17 cellular contexts compared by ENCODE assay signal in the genomic region with DNA sequence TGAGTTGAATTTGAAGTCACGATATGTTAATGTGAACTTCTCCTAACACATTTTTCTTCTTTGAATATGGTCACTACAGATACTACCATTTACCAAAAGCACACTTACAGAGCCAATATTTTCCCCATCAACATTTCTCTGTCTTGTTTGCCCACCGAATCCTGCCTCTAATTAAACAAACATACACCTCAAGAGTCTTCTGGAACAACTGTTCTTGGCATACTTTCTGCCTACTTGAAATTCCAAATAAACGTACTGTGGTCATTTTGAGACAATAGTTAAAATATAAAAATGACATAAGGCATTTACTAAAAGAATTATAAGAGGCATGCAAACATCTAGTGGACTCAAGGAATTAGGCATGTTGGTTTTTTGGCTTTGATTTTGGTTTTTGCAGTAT.
A peak's percentile ranks its signal among the peaks of the same experiment; 100 is the strongest.
DNase-seq lines count a peak whose midpoint lies in the region; ATAC-seq, FAIRE-seq and TF ChIP-seq lines count a peak whose summit lies in the region.
"Had no signal": no experiment of that assay in that cellular context is flagged by ENCODE, and none has a peak within 500 bp of the region (broad histone marks: within the 10 kb centered on the region; RNA-seq: fewer than 3 reads in every experiment).

No MANE protein-coding gene starts in this region.

- no peak for TF ChIP-seq RAD21 in SK-N-SH (IDR thresholded peaks at IDR 0.05; ENCODE audit: low read length)

- no peak overlapping the region for H3K4me2 ChIP-seq in SK-N-SH

- DNase-seq in AG10803 (ENCODE audit: low read depth) = peak; percentile 57
- no peak for DNase-seq in H54 (ENCODE audit: insufficient read length, low spot score)
- DNase-seq in astrocyte of the hippocampus (ENCODE audit: low read depth, low spot score) = peak; percentile 36
- no peak for DNase-seq in thyroid gland
- DNase-seq in activated gamma-delta T cell treated with Interleukin-2 at 50 U/mL for 16 hours = no peak
- no peak for DNase-seq in SK-N-SH
- DNase-seq: ACHN; BE2C; CD4-positive, alpha-beta memory T cell; DMS79; EL; IMR-90; KBM-7 had no signal

- H3K4me3 ChIP-seq in AG10803 (ENCODE audit: low read length) (no peak overlapping the region), thyroid gland (replicated peaks in 1 of 3) (no peak overlapping the region), SK-N-SH (ENCODE audit: low read depth in 2 of 2, low read length in 1 of 2) (no peak overlapping the region)

- POLR2A ChIA-PET in SK-N-SH (lab: Yijun Ruan, JAX) = no interaction called here

- peaks cover 7% of the 10 kb centered on the region for H3F3A ChIP-seq in SK-N-SH (replicated peaks; ENCODE audit: insufficient read depth)

- 46 to 50% methylated on average over 3 of the region's 3 CpGs for WGBS in thyroid gland, 2 donors
- WGBS in SK-N-SH (ENCODE audit: low lambda C conversion rate) = 95% methylated on average over 3 of the region's 3 CpGs

- H3K4me1 ChIP-seq in thyroid gland = peaks cover 9 to 19% of the 10 kb centered on the region in 2 donors
- H3K4me1 ChIP-seq in SK-N-SH (ENCODE audit: control insufficient read depth in 1 of 2, insufficient read depth in 2 of 2, low read depth in 1 of 2, low read length in 1 of 2) = no peaks in the 10 kb centered on the region; a peak in 1 of 4 replicates
- H3K4me1 ChIP-seq: BE2C had no signal

- ATAC-seq in HG03432 (IDR thresholded peaks at IDR 0.05; ENCODE audit: unreplicated experiment) = no peak
- ATAC-seq: HCT116 had no signal

- no peaks in the 10 kb centered on the region for H3K27me3 ChIP-seq in thyroid gland
- no peaks in the 10 kb centered on the region for H3K27me3 ChIP-seq in SK-N-SH (ENCODE audit: insufficient read depth)
- H3K27me3 ChIP-seq: BE2C had no signal

- H3K9me3 ChIP-seq in thyroid gland = no peaks in the 10 kb centered on the region
- no peaks in the 10 kb centered on the region for H3K9me3 ChIP-seq in SK-N-SH
- H3K9me3 ChIP-seq: BE2C had no signal

- H2AFZ ChIP-seq in SK-N-SH (ENCODE audit: low read depth) = no peak overlapping the region

- H3K36me3 ChIP-seq in thyroid gland (no peaks in the 10 kb centered on the region), SK-N-SH (replicated peaks in 1 of 2; ENCODE audit: control insufficient read depth in 1 of 2, insufficient read depth in 2 of 2, low read length in 1 of 2) (peaks cover 12 to 29% of the 10 kb centered on the region in 2 experiments)
- H3K36me3 ChIP-seq: BE2C had no signal

- TF ChIP-seq POLR2A in H54 (IDR thresholded peaks at IDR 0.05; ENCODE audit: low read depth, low read length) (no peak), thyroid gland (IDR thresholded peaks at IDR 0.05) (no peak)

- intact Hi-C loops in thyroid gland (cut with DNase I) = no loop called here

- peak; percentile 60 for FAIRE-seq in H54 (lab: Jason Lieb, UNC)
- FAIRE-seq: GM12892 had no signal

- CTCF ChIA-PET in SK-N-SH (lab: Yijun Ruan, JAX) = no interaction called here

- H3K27ac ChIP-seq in thyroid gland (peak overlapping the region; percentile 35 to 40 (median 37)), SK-N-SH (ENCODE audit: low read depth in 2 of 2, low read length in 1 of 2) (no peak overlapping the region)
- H3K27ac ChIP-seq: C4-2B had no signal

- H3K79me2 ChIP-seq in SK-N-SH (ENCODE audit: insufficient read depth) = peaks cover 16% of the 10 kb centered on the region

- H3K9me2 ChIP-seq in SK-N-SH = no peaks in the 10 kb centered on the region

- TF ChIP-seq EP300 in SK-N-SH (IDR thresholded peaks at IDR 0.05; ENCODE audit: borderline replicate concordance in 1 of 2, low read depth in 1 of 2, low read length in 1 of 2) = no peak

- no peaks in the 10 kb centered on the region for H4K20me1 ChIP-seq in SK-N-SH (ENCODE audit: insufficient read depth)

- no peak overlapping the region for H3K9ac ChIP-seq in SK-N-SH

- TF ChIP-seq CTCF in AG10803 (conservative IDR thresholded peaks at IDR 0.05; ENCODE audit: low read length) (no peak), thyroid gland (IDR thresholded peaks at IDR 0.05) (no peak), SK-N-SH (IDR thresholded peaks at IDR 0.05) (no peak)

TF ChIP-seq in SK-N-SH, 30 proteins besides CTCF, POLR2A, EP300 and RAD21:
- no peak for TF ChIP-seq FOXJ3 (CRISPR knock-in tag; IDR thresholded peaks at IDR 0.05)
- no peak for TF ChIP-seq MEF2A (IDR thresholded peaks at IDR 0.05; ENCODE audit: borderline replicate concordance, low read depth)
- TF ChIP-seq RFX5 (IDR thresholded peaks at IDR 0.05; ENCODE audit: low read length) = no peak

Comparison
In these comparisons a context has a peak if more than half of its experiments do, and no peak if none do; other contexts are left out.
1. DNase-seq: peak in AG10803 (single experiment) and astrocyte of the hippocampus (single experiment); none in H54 (single experiment), thyroid gland (0 of 2), activated gamma-delta T cell treated with Interleukin-2 at 50 U/mL for 16 hours (single experiment) and SK-N-SH (single experiment).
2. H3K27ac ChIP-seq: peak in thyroid gland (3 of 3); none in SK-N-SH (0 of 2).